In the genomic region with DNA sequence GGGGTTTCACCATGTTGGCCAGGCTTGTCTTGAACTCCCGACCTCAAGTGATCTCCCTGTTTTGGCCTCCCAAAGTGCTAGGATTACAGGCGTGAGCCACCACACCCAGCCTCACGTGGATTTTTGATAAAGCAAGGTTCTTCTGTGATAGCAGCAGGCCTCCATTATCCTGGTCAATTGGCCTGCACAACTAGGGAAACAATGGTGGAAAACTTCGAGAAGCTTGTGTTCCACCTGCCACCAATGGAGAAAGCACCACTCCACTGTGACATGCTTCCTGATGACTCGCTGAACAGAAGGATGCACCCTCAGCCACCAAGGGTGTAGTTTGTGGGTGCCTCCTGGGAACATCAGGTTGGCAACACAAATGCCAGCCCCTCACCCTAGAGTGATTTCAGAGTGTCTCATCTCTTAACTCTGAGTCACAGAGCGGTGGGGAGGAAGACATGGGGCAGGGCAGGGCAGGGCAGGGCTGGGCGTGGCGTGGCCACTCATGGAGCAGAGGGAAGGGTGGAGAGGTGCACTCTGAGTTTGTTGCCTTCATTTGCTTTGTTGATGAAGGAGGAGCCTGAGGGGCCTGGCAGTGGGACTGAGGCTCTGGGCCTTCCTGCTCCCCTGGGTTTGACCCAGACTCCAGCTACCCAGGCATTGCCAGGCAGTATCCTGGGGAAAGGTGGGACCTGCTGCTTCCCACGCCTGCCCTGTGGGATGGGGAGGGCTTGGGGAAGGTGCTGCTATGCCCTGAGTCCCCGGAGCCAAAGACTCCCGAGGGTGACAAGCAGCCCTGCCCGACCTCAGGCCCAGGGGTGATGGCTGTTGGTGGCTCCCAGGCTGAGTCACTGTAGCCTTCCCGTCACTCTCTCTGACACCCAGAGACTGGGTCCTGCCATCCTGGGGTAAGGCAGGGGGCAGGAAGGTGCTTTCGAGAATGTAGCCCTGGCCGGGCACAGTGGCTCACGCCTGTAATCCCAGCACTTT, we compare ENCODE assay signal across 1 cellular context.
TF ChIP-seq lines count a peak whose summit lies in the region.

No MANE protein-coding gene starts in this region.

TF ChIP-seq in GM23338, 12 proteins besides CTCF, POLR2A, EP300 and RAD21 (continued from another document):
- TF ChIP-seq, protein P1, sequence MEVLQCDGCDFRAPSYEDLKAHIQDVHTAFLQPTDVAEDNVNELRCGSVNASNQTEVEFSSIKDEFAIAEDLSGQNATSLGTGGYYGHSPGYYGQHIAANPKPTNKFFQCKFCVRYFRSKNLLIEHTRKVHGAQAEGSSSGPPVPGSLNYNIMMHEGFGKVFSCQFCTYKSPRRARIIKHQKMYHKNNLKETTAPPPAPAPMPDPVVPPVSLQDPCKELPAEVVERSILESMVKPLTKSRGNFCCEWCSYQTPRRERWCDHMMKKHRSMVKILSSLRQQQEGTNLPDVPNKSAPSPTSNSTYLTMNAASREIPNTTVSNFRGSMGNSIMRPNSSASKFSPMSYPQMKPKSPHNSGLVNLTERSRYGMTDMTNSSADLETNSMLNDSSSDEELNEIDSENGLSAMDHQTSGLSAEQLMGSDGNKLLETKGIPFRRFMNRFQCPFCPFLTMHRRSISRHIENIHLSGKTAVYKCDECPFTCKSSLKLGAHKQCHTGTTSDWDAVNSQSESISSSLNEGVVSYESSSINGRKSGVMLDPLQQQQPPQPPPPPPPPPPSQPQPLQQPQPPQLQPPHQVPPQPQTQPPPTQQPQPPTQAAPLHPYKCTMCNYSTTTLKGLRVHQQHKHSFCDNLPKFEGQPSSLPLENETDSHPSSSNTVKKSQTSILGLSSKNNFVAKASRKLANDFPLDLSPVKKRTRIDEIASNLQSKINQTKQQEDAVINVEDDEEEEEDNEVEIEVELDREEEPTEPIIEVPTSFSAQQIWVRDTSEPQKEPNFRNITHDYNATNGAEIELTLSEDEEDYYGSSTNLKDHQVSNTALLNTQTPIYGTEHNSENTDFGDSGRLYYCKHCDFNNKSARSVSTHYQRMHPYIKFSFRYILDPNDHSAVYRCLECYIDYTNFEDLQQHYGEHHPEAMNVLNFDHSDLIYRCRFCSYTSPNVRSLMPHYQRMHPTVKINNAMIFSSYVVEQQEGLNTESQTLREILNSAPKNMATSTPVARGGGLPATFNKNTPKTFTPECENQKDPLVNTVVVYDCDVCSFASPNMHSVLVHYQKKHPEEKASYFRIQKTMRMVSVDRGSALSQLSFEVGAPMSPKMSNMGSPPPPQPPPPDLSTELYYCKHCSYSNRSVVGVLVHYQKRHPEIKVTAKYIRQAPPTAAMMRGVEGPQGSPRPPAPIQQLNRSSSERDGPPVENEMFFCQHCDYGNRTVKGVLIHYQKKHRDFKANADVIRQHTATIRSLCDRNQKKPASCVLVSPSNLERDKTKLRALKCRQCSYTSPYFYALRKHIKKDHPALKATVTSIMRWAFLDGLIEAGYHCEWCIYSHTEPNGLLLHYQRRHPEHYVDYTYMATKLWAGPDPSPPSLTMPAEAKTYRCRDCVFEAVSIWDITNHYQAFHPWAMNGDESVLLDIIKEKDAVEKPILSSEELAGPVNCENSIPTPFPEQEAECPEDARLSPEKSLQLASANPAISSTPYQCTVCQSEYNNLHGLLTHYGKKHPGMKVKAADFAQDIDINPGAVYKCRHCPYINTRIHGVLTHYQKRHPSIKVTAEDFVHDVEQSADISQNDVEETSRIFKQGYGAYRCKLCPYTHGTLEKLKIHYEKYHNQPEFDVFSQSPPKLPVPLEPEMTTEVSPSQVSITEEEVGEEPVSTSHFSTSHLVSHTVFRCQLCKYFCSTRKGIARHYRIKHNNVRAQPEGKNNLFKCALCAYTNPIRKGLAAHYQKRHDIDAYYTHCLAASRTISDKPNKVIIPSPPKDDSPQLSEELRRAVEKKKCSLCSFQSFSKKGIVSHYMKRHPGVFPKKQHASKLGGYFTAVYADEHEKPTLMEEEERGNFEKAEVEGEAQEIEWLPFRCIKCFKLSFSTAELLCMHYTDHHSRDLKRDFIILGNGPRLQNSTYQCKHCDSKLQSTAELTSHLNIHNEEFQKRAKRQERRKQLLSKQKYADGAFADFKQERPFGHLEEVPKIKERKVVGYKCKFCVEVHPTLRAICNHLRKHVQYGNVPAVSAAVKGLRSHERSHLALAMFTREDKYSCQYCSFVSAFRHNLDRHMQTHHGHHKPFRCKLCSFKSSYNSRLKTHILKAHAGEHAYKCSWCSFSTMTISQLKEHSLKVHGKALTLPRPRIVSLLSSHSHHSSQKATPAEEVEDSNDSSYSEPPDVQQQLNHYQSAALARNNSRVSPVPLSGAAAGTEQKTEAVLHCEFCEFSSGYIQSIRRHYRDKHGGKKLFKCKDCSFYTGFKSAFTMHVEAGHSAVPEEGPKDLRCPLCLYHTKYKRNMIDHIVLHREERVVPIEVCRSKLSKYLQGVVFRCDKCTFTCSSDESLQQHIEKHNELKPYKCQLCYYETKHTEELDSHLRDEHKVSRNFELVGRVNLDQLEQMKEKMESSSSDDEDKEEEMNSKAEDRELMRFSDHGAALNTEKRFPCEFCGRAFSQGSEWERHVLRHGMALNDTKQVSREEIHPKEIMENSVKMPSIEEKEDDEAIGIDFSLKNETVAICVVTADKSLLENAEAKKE (CRISPR knock-in tag; IDR thresholded peaks at IDR 0.05) = no peak
- TF ChIP-seq POLR2AphosphoS5 (IDR thresholded peaks at IDR 0.05; ENCODE audit: low read depth) (no peak), NANOG (IDR thresholded peaks at IDR 0.05; ENCODE audit: borderline replicate concordance) (no peak), EZH2 (IDR thresholded peaks at IDR 0.05; ENCODE audit: low read depth, unreplicated experiment) (no peak)
- TF ChIP-seq, protein P2, sequence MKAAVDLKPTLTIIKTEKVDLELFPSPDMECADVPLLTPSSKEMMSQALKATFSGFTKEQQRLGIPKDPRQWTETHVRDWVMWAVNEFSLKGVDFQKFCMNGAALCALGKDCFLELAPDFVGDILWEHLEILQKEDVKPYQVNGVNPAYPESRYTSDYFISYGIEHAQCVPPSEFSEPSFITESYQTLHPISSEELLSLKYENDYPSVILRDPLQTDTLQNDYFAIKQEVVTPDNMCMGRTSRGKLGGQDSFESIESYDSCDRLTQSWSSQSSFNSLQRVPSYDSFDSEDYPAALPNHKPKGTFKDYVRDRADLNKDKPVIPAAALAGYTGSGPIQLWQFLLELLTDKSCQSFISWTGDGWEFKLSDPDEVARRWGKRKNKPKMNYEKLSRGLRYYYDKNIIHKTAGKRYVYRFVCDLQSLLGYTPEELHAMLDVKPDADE (IDR thresholded peaks at IDR 0.05) = no peak
